ENCODE assay signal across 13 cellular contexts in the genomic region with DNA sequence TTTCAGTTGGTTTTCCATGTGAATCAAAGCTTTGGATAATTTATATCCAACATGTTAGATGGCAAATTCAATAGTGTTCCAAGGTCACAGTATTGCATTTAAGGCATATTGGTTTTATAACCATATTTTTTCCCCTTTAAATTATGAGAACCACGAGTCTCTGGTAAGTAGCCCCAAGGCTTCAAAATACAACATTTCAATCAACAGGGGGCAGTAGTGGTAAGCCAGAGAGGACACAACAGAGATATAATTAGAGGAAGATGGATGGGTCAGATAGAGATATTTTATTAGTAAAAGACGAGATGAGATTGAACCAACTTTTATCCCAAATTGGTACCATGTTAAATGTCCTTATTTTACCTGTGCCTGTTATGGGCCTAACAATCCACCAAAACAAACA. TPM values are rescaled to one million over a fixed set of nuclear protein-coding genes. Genes with fewer than 3 reads are reported as not detected.
DNase-seq lines count a peak whose midpoint lies in the region; ATAC-seq and TF ChIP-seq lines count a peak whose summit lies in the region.
"Had no signal": no experiment of that assay in that cellular context is flagged by ENCODE, and none has a peak within 500 bp of the region (broad histone marks: within the 10 kb centered on the region; RNA-seq: fewer than 3 reads in every experiment).

No MANE protein-coding gene starts in this region.

- H3K4me1 ChIP-seq in endodermal cell (ENCODE audit: control insufficient read depth, insufficient read depth, low read length) = peaks cover 12% of the 10 kb centered on the region
- no peaks in the 10 kb centered on the region for H3K4me1 ChIP-seq in osteoblast (ENCODE audit: insufficient read depth, low read length)
- H3K4me1 ChIP-seq: ascending aorta had no signal

- H3K9me3 ChIP-seq in endodermal cell (ENCODE audit: control insufficient read depth, low read length) (no peaks in the 10 kb centered on the region), osteoblast (ENCODE audit: low read depth, low read length) (no peaks in the 10 kb centered on the region)
- H3K9me3 ChIP-seq: ascending aorta had no signal

- H3K27me3 Mint-ChIP-seq in endodermal cell (ENCODE audit: insufficient read depth) = peaks cover 3% of the 10 kb centered on the region
- H3K27me3 Mint-ChIP-seq in stimulated activated naive B cell treated with anti-CD40 and anti-IgM and Interleukin-4, amounts not matched to agents 10 μg/mL and 1 μg/mL and 100 μg/mL, for 72 hours = no peaks in the 10 kb centered on the region
- H3K27me3 Mint-ChIP-seq: memory B cell had no signal

- H3K4me3 ChIP-seq in endodermal cell (ENCODE audit: low read length) (no peak overlapping the region), osteoblast (ENCODE audit: insufficient read depth, low read length) (no peak overlapping the region)
- H3K4me3 ChIP-seq: ascending aorta had no signal

- H3K4me1 Mint-ChIP-seq in endodermal cell = peaks cover 24% of the 10 kb centered on the region
- H3K4me1 Mint-ChIP-seq in stimulated activated naive B cell treated with anti-CD40 and anti-IgM and Interleukin-4, amounts not matched to agents 10 μg/mL and 1 μg/mL and 100 μg/mL, for 72 hours = no peaks in the 10 kb centered on the region
- H3K4me1 Mint-ChIP-seq: memory B cell had no signal

- WGBS in endodermal cell (ENCODE audit: insufficient coverage in 1 of 2, insufficient read length in 1 of 2), 2 experiments = 87% methylated on average over 2 of the region's 2 CpGs; no CpG with 5 or more reads in 1 of the 2 experiments

- H3K36me3 Mint-ChIP-seq in endodermal cell (ENCODE audit: low read depth) = no peaks in the 10 kb centered on the region
- no peaks in the 10 kb centered on the region for H3K36me3 Mint-ChIP-seq in stimulated activated naive B cell treated with anti-CD40 and anti-IgM and Interleukin-4, amounts not matched to agents 10 μg/mL and 1 μg/mL and 100 μg/mL, for 72 hours
- H3K36me3 Mint-ChIP-seq: memory B cell had no signal

- ATAC-seq in stimulated activated naive B cell treated with anti-CD40 and anti-IgM and Interleukin-4, amounts not matched to agents 10 μg/mL and 1 μg/mL and 100 μg/mL, for 72 hours (replicated peaks) = no peak
- ATAC-seq: sciatic nerve had no signal

- H3K79me2 ChIP-seq in osteoblast (ENCODE audit: insufficient read depth, low read length) = no peaks in the 10 kb centered on the region

- no peaks in the 10 kb centered on the region for H4K20me1 ChIP-seq in osteoblast (ENCODE audit: insufficient read depth, low read length)

- no peaks in the 10 kb centered on the region for H3K36me3 ChIP-seq in endodermal cell (ENCODE audit: control insufficient read depth, insufficient read depth, low read length)
- H3K36me3 ChIP-seq in osteoblast (ENCODE audit: insufficient read depth, low read length) = no peaks in the 10 kb centered on the region
- H3K36me3 ChIP-seq: ascending aorta had no signal

- no peaks in the 10 kb centered on the region for H3K9me3 Mint-ChIP-seq in endodermal cell
- no peaks in the 10 kb centered on the region for H3K9me3 Mint-ChIP-seq in stimulated activated naive B cell treated with anti-CD40 and anti-IgM and Interleukin-4, amounts not matched to agents 10 μg/mL and 1 μg/mL and 100 μg/mL, for 72 hours
- H3K9me3 Mint-ChIP-seq: memory B cell had no signal

- H3K27ac ChIP-seq in endodermal cell (ENCODE audit: low read depth, low read length) (no peak overlapping the region), osteoblast (ENCODE audit: low read depth, low read length) (no peak overlapping the region)
- H3K27ac ChIP-seq: ascending aorta had no signal

- H2AFZ ChIP-seq in osteoblast (ENCODE audit: low read length) = no peak overlapping the region

- no peak overlapping the region for H3K4me2 ChIP-seq in osteoblast (ENCODE audit: insufficient read depth, low read length)

- no peak overlapping the region for H3K4me3 Mint-ChIP-seq in endodermal cell
- no peak overlapping the region for H3K4me3 Mint-ChIP-seq in stimulated activated naive B cell treated with anti-CD40 and anti-IgM and Interleukin-4, amounts not matched to agents 10 μg/mL and 1 μg/mL and 100 μg/mL, for 72 hours
- H3K4me3 Mint-ChIP-seq: memory B cell had no signal

- H3K27me3 ChIP-seq in endodermal cell (ENCODE audit: control insufficient read depth, insufficient read depth, low read length, poor library complexity, severe bottlenecking) (no peaks in the 10 kb centered on the region), osteoblast (ENCODE audit: insufficient read depth, low read length) (no peaks in the 10 kb centered on the region)
- H3K27me3 ChIP-seq: ascending aorta had no signal

- TF ChIP-seq CTCF in endodermal cell (conservative IDR thresholded peaks at IDR 0.05) (peak; percentile 73), osteoblast (IDR thresholded peaks at IDR 0.05; ENCODE audit: extremely low read depth, low read depth, low read length) (peak; percentile 49)

- peak; percentile 23 for DNase-seq in DMS53 (lab: John Stamatoyannopoulos, UW)
- no peak for DNase-seq in DMS53 treated with DMSO at 0.1 percent for 48 hours (lab: John Stamatoyannopoulos, UW; ENCODE audit: unreplicated experiment)
- DNase-seq in M059J (ENCODE audit: low read depth) = peak; percentile 16
- no peak for DNase-seq in endodermal cell
- no peak for DNase-seq in osteoblast (ENCODE audit: insufficient read length, low spot score, missing footprints)
- DNase-seq in activated T-cell treated with anti-CD3 and anti-CD28 coated beads, Interleukin-2, amount 50 U/mL, for 1 hour = no peak
- DNase-seq in stimulated activated naive B cell treated with anti-CD40 and anti-IgM and Interleukin-4, amounts not matched to agents 10 μg/mL and 1 μg/mL and 100 μg/mL, for 72 hours = no peak
- no peak for DNase-seq in nucleus accumbens (lab: John Stamatoyannopoulos, UW)
- DNase-seq: GDM1 had no signal

- H3K9ac ChIP-seq in endodermal cell (ENCODE audit: extremely low read depth, low read length, poor library complexity, severe bottlenecking) = no peak overlapping the region

- H3K27ac Mint-ChIP-seq in endodermal cell = no peak overlapping the region
- no peak overlapping the region for H3K27ac Mint-ChIP-seq in stimulated activated naive B cell treated with anti-CD40 and anti-IgM and Interleukin-4, amounts not matched to agents 10 μg/mL and 1 μg/mL and 100 μg/mL, for 72 hours
- H3K27ac Mint-ChIP-seq: memory B cell had no signal

RNA-seq across cellular contexts. Expression of gene KL, which starts 53.1 kb away (rescaled TPM):
- total RNA-seq in M059J (2014; rRNA removed; shearing (Covaris generic)) = not detected in 2 replicates
- total RNA-seq in endodermal cell (under 1 TPM in 1 of 2 donors, not detected in 1; 0.09 TPM), osteoblast (under 0.01 TPM in 1 of 2 replicates, not detected in the other)
- not detected for polyA plus RNA-seq in endodermal cell (2013, experiment 1 of 2)
- not detected for polyA plus RNA-seq in endodermal cell (2013, experiment 2 of 2)
- polyA plus RNA-seq: fibroblast of lung had no signal

Comparison
In these comparisons a context has a peak if more than half of its experiments do, and no peak if none do; other contexts are left out.
1. DNase-seq: peak in DMS53 (single experiment) and M059J (single experiment); none in DMS53 treated with DMSO at 0.1 percent for 48 hours (single experiment), endodermal cell (single experiment), osteoblast (single experiment), activated T-cell treated with anti-CD3 and anti-CD28 coated beads, Interleukin-2, amount 50 U/mL, for 1 hour (single experiment), stimulated activated naive B cell treated with anti-CD40 and anti-IgM and Interleukin-4, amounts not matched to agents 10 μg/mL and 1 μg/mL and 100 μg/mL, for 72 hours (single experiment) and nucleus accumbens (0 of 56).